In the genomic region with DNA sequence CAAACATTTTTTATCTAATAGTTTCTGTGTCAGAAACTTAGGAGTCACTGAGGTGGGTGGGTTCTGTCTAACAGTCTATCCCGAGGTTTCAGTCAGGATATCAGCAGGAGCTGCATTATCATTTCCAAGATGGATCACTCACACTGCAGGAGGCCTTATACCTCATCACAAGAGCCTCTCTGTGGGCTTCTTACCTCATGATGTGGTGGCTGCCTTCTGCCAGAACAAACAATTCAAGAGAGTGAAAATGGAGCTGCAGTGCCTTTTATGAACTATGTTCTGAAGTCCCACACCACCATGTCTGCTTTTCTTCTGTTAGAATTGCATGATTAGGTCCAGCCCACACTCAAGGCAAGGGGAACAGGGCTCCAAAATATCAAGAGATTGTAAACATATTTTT, we compare ENCODE assay signal across 15 cellular contexts. TPM values are rescaled to one million over a fixed set of nuclear protein-coding genes. Genes with fewer than 3 reads are reported as not detected.
DNase-seq lines count a peak whose midpoint lies in the region; ATAC-seq and TF ChIP-seq lines count a peak whose summit lies in the region.
"Had no signal": no experiment of that assay in that cellular context is flagged by ENCODE, and none has a peak within 500 bp of the region (broad histone marks: within the 10 kb centered on the region; RNA-seq: fewer than 3 reads in every experiment).

No MANE protein-coding gene starts in this region.

- no peak overlapping the region for H3K9ac ChIP-seq in colonic mucosa (ENCODE audit: low read depth in 2 of 2, low read length in 2 of 2)

- no peaks in the 10 kb centered on the region for H3K27me3 ChIP-seq in colonic mucosa

- DNase-seq in NCI-H748 (lab: John Stamatoyannopoulos, UW; ENCODE audit: unreplicated experiment) (peak; percentile 8), NCI-H748 treated with DMSO at 0.1 percent for 48 hours (lab: John Stamatoyannopoulos, UW) (no peak), NCI-H226 (peak; percentile 91), fibroblast of pulmonary artery (ENCODE audit: low read depth) (peak; percentile 58), stromal cell of bone marrow (ENCODE audit: low read depth) (peak; percentile 68), colonic mucosa (no peak), cerebellum (ENCODE audit: low spot score) (no peak)
- DNase-seq: activated CD4-positive, alpha-beta T cell treated with anti-CD3 and anti-CD28 coated beads, Interleukin-2, amount 50 U/mL, for 48 hours; activated naive CD4-positive, alpha-beta T cell treated with anti-CD3 and anti-CD28 coated beads, Interleukin-2, amount 10 ng/mL, durations not matched to agents 7 days and 5 days; NK-92 treated with Interleukin-12 subunit alpha and Interleukin-12 subunit beta, amount 100 ng/mL, for 24 hours; stimulated activated CD4-positive, alpha-beta T cell treated with anti-CD3 and anti-CD28 coated beads, Interleukin-1b, Interleukin-23, amount 100 ng/mL, for 48 hours; T-helper 1 cell had no signal

- no peak overlapping the region for H3K27ac ChIP-seq in colonic mucosa

- H3K4me3 ChIP-seq in fibroblast of pulmonary artery (replicated peaks; ENCODE audit: low read depth, low read length) = no peak overlapping the region
- H3K4me3 ChIP-seq in colonic mucosa = no peak overlapping the region
- H3K4me3 ChIP-seq: K562 had no signal

- H3K36me3 ChIP-seq in colonic mucosa = no peaks in the 10 kb centered on the region

- H3K4me1 ChIP-seq in colonic mucosa = no peaks in the 10 kb centered on the region

- ATAC-seq in GM21381 (IDR thresholded peaks at IDR 0.05; ENCODE audit: unreplicated experiment) = no peak
- ATAC-seq: K562; natural killer cell treated with Interleukin-12 subunit alpha and Interleukin-12 subunit beta and Interleukin-15 and Interleukin-18, amount 100 ng/mL, for 72 hours had no signal

- no peaks in the 10 kb centered on the region for H3K9me3 ChIP-seq in colonic mucosa

- intact Hi-C loops in colonic mucosa (cut with DNase I) = no loop called here

- TF ChIP-seq CTCF in fibroblast of pulmonary artery (IDR thresholded peaks at IDR 0.05; ENCODE audit: low read length, missing control alignments) (no peak), colonic mucosa (IDR thresholded peaks at IDR 0.05) (no peak)

RNA-seq across cellular contexts. Expression of a gene that starts 27.9 kb away (rescaled TPM):
- total RNA-seq in colonic mucosa (10 to 100 TPM; 10.6 to 15.4 TPM), cerebellum (25.7 TPM)

Comparison
In these comparisons a context has a peak if more than half of its experiments do, and no peak if none do; other contexts are left out.
1. DNase-seq: peak in NCI-H748 (single experiment), NCI-H226 (single experiment), fibroblast of pulmonary artery (single experiment) and stromal cell of bone marrow (single experiment); none in NCI-H748 treated with DMSO at 0.1 percent for 48 hours (single experiment), colonic mucosa (single experiment) and cerebellum (single experiment).